Comparison of ENCODE assay signal across 8 cellular contexts in genomic region chr17:1107777-1108559, GRCh38.
A peak's percentile ranks its signal among the peaks of the same experiment; 100 is the strongest.
DNase-seq lines count a peak whose midpoint lies in the region; ATAC-seq and TF ChIP-seq lines count a peak whose summit lies in the region.

No MANE protein-coding gene starts in this region.

- no peak for TF ChIP-seq CTCF in GM12864 (IDR thresholded peaks at IDR 0.05; ENCODE audit: low read depth, low read length, missing control alignments)
- TF ChIP-seq CTCF in fibroblast of villous mesenchyme (IDR thresholded peaks at IDR 0.05; ENCODE audit: insufficient read depth, low read depth, low read length) = no peak
- TF ChIP-seq CTCF in osteoblast (IDR thresholded peaks at IDR 0.05; ENCODE audit: extremely low read depth, low read depth, low read length) = no peak

- ATAC-seq in T-helper 17 cell (peak; percentile 7), GM21619 (IDR thresholded peaks at IDR 0.05; ENCODE audit: unreplicated experiment) (no peak), GM21360 (IDR thresholded peaks at IDR 0.05; ENCODE audit: unreplicated experiment) (no peak), HG03280 (IDR thresholded peaks at IDR 0.05; ENCODE audit: unreplicated experiment) (no peak), GM18511 (IDR thresholded peaks at IDR 0.05; ENCODE audit: unreplicated experiment) (no peak)

- H3K79me2 ChIP-seq in osteoblast (ENCODE audit: insufficient read depth, low read length) = peaks cover 51% of the 10 kb centered on the region

- peak overlapping the region; percentile 85 for H3K27ac Mint-ChIP-seq in T-helper 17 cell

- H3K4me3 ChIP-seq in GM12864 (ENCODE audit: low read depth, low read length) (peak overlapping the region; percentile 67), fibroblast of villous mesenchyme (ENCODE audit: low read depth, low read length) (peak overlapping the region; percentile 80), osteoblast (ENCODE audit: insufficient read depth, low read length) (peak overlapping the region; percentile 81)

- H3K4me3 Mint-ChIP-seq in T-helper 17 cell = peak overlapping the region; percentile 90

- no peak overlapping the region for H2AFZ ChIP-seq in osteoblast (ENCODE audit: low read length)

- no peaks in the 10 kb centered on the region for H3K9me3 ChIP-seq in T-helper 17 cell (ENCODE audit: control insufficient read depth, low read length, poor library complexity, severe bottlenecking)
- no peaks in the 10 kb centered on the region for H3K9me3 ChIP-seq in osteoblast (ENCODE audit: low read depth, low read length)

- peaks cover 43% of the 10 kb centered on the region for H3K4me1 Mint-ChIP-seq in T-helper 17 cell

- H3K4me1 ChIP-seq in osteoblast (ENCODE audit: insufficient read depth, low read length) = peaks cover 41% of the 10 kb centered on the region

- DNase-seq in GM12864 (ENCODE audit: low read depth) (no peak), T-helper 17 cell (no peak), fibroblast of villous mesenchyme (ENCODE audit: low read depth) (no peak), osteoblast (ENCODE audit: insufficient read length, low spot score, missing footprints) (peak; percentile 91)

- H3K36me3 Mint-ChIP-seq in T-helper 17 cell (ENCODE audit: low read depth) = no peaks in the 10 kb centered on the region

- peak overlapping the region; percentile 23 for H3K27ac ChIP-seq in osteoblast (ENCODE audit: low read depth, low read length)

- H3K27me3 Mint-ChIP-seq in T-helper 17 cell = no peaks in the 10 kb centered on the region

- H3K36me3 ChIP-seq in osteoblast (ENCODE audit: insufficient read depth, low read length) = peaks cover 7% of the 10 kb centered on the region

- no peaks in the 10 kb centered on the region for H3K27me3 ChIP-seq in osteoblast (ENCODE audit: insufficient read depth, low read length)

- H4K20me1 ChIP-seq in osteoblast (ENCODE audit: insufficient read depth, low read length) = peaks cover 27% of the 10 kb centered on the region

- H3K4me2 ChIP-seq in osteoblast (ENCODE audit: insufficient read depth, low read length) = peak overlapping the region; percentile 95
